In genomic region chr10:101828734-101829551, GRCh38 we compare ENCODE assay signal across 11 cellular contexts. TPM values are rescaled to one million over a fixed set of nuclear protein-coding genes. Genes with fewer than 3 reads are reported as not detected.
DNase-seq lines count a peak whose midpoint lies in the region; ATAC-seq and TF ChIP-seq lines count a peak whose summit lies in the region.
"Had no signal": no experiment of that assay in that cellular context is flagged by ENCODE, and none has a peak within 500 bp of the region (broad histone marks: within the 10 kb centered on the region; RNA-seq: fewer than 3 reads in every experiment).

No MANE protein-coding gene starts in this region.

- DNase-seq in activated effector memory CD4-positive, alpha-beta T cell treated with anti-CD3 and anti-CD28 coated beads, Interleukin-2, amount 50 U/mL, for 16 hours = peak; percentile 63
- DNase-seq in activated effector memory CD4-positive, alpha-beta T cell treated with Interleukin-2 at 50 U/mL for 16 hours = no peak
- DNase-seq in upper lobe of right lung (peak; percentile 64), hepatic stellate cell (ENCODE audit: low spot score) (no peak), medulla oblongata (ENCODE audit: extremely low spot score) (no peak)
- DNase-seq in stimulated activated naive CD4-positive, alpha-beta T cell (lab: John Stamatoyannopoulos, UW) = no peak
- DNase-seq: ACHN, hippocampal formation, KBM-7 had no signal

- 67 to 69% methylated on average over 41 of the region's 41 CpGs for WGBS in ectodermal cell, 2 experiments
- WGBS in mesodermal cell (ENCODE audit: insufficient coverage in 2 of 2), 2 experiments = 72 to 82% methylated on average over 32 to 34 of the region's 41 CpGs

- H3K4me1 ChIP-seq in ectodermal cell (ENCODE audit: control insufficient read depth, insufficient read depth, low read length) (peaks cover 13% of the 10 kb centered on the region), mesodermal cell (ENCODE audit: control insufficient read depth, insufficient read depth, low read length, poor library complexity, severe bottlenecking) (peaks cover 24% of the 10 kb centered on the region), upper lobe of right lung (peaks cover 16% of the 10 kb centered on the region)

- no peak for TF ChIP-seq CTCF in upper lobe of right lung (IDR thresholded peaks at IDR 0.05)

- H3K27me3 ChIP-seq in ectodermal cell (ENCODE audit: control insufficient read depth, insufficient read depth, low read length, poor library complexity, severe bottlenecking) = no peaks in the 10 kb centered on the region
- H3K27me3 ChIP-seq in upper lobe of right lung = no peaks in the 10 kb centered on the region

- ATAC-seq in upper lobe of right lung = no peak

- H3K9me3 ChIP-seq in ectodermal cell (ENCODE audit: control insufficient read depth, low read length) (no peaks in the 10 kb centered on the region), mesodermal cell (ENCODE audit: control insufficient read depth, low read length) (no peaks in the 10 kb centered on the region), upper lobe of right lung (no peaks in the 10 kb centered on the region)

- intact Hi-C loops in upper lobe of right lung (cut with DNase I) = no loop called here

- no peak overlapping the region for H3K27ac ChIP-seq in ectodermal cell (ENCODE audit: insufficient read depth, low read depth, low read length, poor library complexity, severe bottlenecking)
- no peak overlapping the region for H3K27ac ChIP-seq in mesodermal cell (ENCODE audit: low read depth, low read length, severe bottlenecking)
- H3K27ac ChIP-seq in upper lobe of right lung = no peak overlapping the region

- peak overlapping the region; percentile 21 for H3K4me3 ChIP-seq in ectodermal cell (ENCODE audit: insufficient read depth, low read depth, low read length)
- H3K4me3 ChIP-seq in mesodermal cell (ENCODE audit: extremely low read depth, insufficient read depth, low read length, poor library complexity, severe bottlenecking) = peak overlapping the region; percentile 3
- no peak overlapping the region for H3K4me3 ChIP-seq in upper lobe of right lung

- no peaks in the 10 kb centered on the region for H3K36me3 ChIP-seq in ectodermal cell (ENCODE audit: control insufficient read depth, insufficient read depth, low read length)
- no peaks in the 10 kb centered on the region for H3K36me3 ChIP-seq in mesodermal cell (ENCODE audit: control insufficient read depth, insufficient read depth, low read length)
- H3K36me3 ChIP-seq in upper lobe of right lung = no peaks in the 10 kb centered on the region

RNA-seq across cellular contexts. Expression of gene OGA, which starts 10.7 kb away (rescaled TPM):
- polyA plus RNA-seq in ectodermal cell (2013, experiment 1 of 4) = 153 TPM
- 178 TPM for polyA plus RNA-seq in ectodermal cell (2013, experiment 2 of 4)
- polyA plus RNA-seq in ectodermal cell (2013, experiment 3 of 4) = 120 TPM
- polyA plus RNA-seq in ectodermal cell (2013, experiment 4 of 4) = 142 TPM
- 88.5 TPM for polyA plus RNA-seq in mesodermal cell (2013, experiment 1 of 2)
- 80.1 TPM for polyA plus RNA-seq in mesodermal cell (2013, experiment 2 of 2)
- total RNA-seq in upper lobe of right lung = 91.6 TPM

RNA-seq across cellular contexts. Expression of gene KCNIP2, which starts 14.7 kb away (rescaled TPM):
- 9.7 TPM for polyA plus RNA-seq in ectodermal cell (2013, experiment 1 of 4)
- polyA plus RNA-seq in ectodermal cell (2013, experiment 2 of 4) = 9.2 TPM
- polyA plus RNA-seq in ectodermal cell (2013, experiment 3 of 4) = 7.5 TPM
- 11.9 TPM for polyA plus RNA-seq in ectodermal cell (2013, experiment 4 of 4)
- polyA plus RNA-seq in mesodermal cell (2013, experiment 1 of 2) = 2.9 TPM
- 2.3 TPM for polyA plus RNA-seq in mesodermal cell (2013, experiment 2 of 2)
- total RNA-seq in upper lobe of right lung = 3.0 TPM

RNA-seq across cellular contexts. Expression of gene NPM3, which starts 45.7 kb away (rescaled TPM):
- polyA plus RNA-seq in ectodermal cell (2013, experiment 1 of 4) = 71.5 TPM
- polyA plus RNA-seq in ectodermal cell (2013, experiment 2 of 4) = 65.6 TPM
- polyA plus RNA-seq in ectodermal cell (2013, experiment 3 of 4) = 66.9 TPM
- polyA plus RNA-seq in ectodermal cell (2013, experiment 4 of 4) = 78.8 TPM
- 65.8 TPM for polyA plus RNA-seq in mesodermal cell (2013, experiment 1 of 2)
- polyA plus RNA-seq in mesodermal cell (2013, experiment 2 of 2) = 59.4 TPM
- 18.0 TPM for total RNA-seq in upper lobe of right lung

RNA-seq across cellular contexts. Expression of gene FGF8, which starts 53.0 kb away (rescaled TPM):
- polyA plus RNA-seq in ectodermal cell (2013, experiment 1 of 4) = 1.3 TPM
- polyA plus RNA-seq in ectodermal cell (2013, experiment 2 of 4) = 3.4 TPM
- 4.9 TPM for polyA plus RNA-seq in ectodermal cell (2013, experiment 3 of 4)
- polyA plus RNA-seq in ectodermal cell (2013, experiment 4 of 4) = 3.7 TPM
- 0.88 TPM for polyA plus RNA-seq in mesodermal cell (2013, experiment 1 of 2)
- 0.56 TPM for polyA plus RNA-seq in mesodermal cell (2013, experiment 2 of 2)
- 1.2 TPM for total RNA-seq in upper lobe of right lung

Comparison
In these comparisons a context has a peak if more than half of its experiments do, and no peak if none do; other contexts are left out.
1. DNase-seq: peak in activated effector memory CD4-positive, alpha-beta T cell treated with anti-CD3 and anti-CD28 coated beads, Interleukin-2, amount 50 U/mL, for 16 hours (single experiment) and upper lobe of right lung (single experiment); none in activated effector memory CD4-positive, alpha-beta T cell treated with Interleukin-2 at 50 U/mL for 16 hours (single experiment), hepatic stellate cell (single experiment), medulla oblongata (single experiment) and stimulated activated naive CD4-positive, alpha-beta T cell (0 of 6).